In the genomic region with DNA sequence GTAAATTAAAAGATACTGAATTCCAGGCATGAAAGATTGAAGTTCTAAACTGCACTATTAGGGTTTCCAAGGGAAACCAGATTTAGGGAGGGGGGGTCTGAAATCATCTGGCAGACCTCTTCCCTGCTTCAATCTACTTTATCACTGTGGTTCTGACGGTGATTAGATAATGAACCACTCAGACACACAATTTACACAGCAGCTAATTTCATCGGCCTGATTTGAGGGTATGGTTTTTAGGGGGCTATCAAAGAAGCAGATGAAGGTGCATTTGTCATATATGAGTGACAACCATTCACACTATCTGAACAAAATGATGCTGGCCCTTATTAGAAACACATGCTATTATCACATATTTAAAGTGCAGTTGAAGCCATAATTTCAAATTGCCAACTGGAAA, we compare ENCODE assay signal across 21 cellular contexts.
DNase-seq lines count a peak whose midpoint lies in the region; ATAC-seq and TF ChIP-seq lines count a peak whose summit lies in the region.
"Had no signal": no experiment of that assay in that cellular context is flagged by ENCODE, and none has a peak within 500 bp of the region (broad histone marks: within the 10 kb centered on the region; RNA-seq: fewer than 3 reads in every experiment).

No MANE protein-coding gene starts in this region.

- no peak overlapping the region for H2BK15ac ChIP-seq in mesendoderm (replicated peaks; ENCODE audit: low read depth)

- no peak overlapping the region for H2BK120ac ChIP-seq in mesendoderm (ENCODE audit: low read depth, low read length)

- H3K4me3 ChIP-seq in mesendoderm (ENCODE audit: low read length) (no peak overlapping the region), gastroesophageal sphincter (no peak overlapping the region)
- H3K4me3 ChIP-seq: A549, GM23338 had no signal

- no peak overlapping the region for H3K27ac ChIP-seq in mesendoderm (ENCODE audit: low read depth, low read length)
- H3K27ac ChIP-seq in gastroesophageal sphincter, result no peak overlapping the region
- H3K27ac ChIP-seq: 22Rv1, A549, C4-2B had no signal

- TF ChIP-seq POLR2A in gastroesophageal sphincter (IDR thresholded peaks at IDR 0.05), result no peak

- no peak overlapping the region for H2BK5ac ChIP-seq in mesendoderm (ENCODE audit: low read length)

- no peaks in the 10 kb centered on the region for H3K27me3 ChIP-seq in mesendoderm (ENCODE audit: insufficient read depth, low read length, poor library complexity)
- no peaks in the 10 kb centered on the region for H3K27me3 ChIP-seq in gastroesophageal sphincter

- WGBS in mesendoderm (ENCODE audit: extremely low coverage, insufficient coverage, low lambda C conversion rate), result no CpG with 5 or more reads among the region's 2 CpGs
- 77 to 88% methylated on average over 2 of the region's 2 CpGs for WGBS in gastroesophageal sphincter (ENCODE audit: low coverage in 1 of 2), 2 donors

- H3K36me3 ChIP-seq in mesendoderm (ENCODE audit: control insufficient read depth, insufficient read depth, low read length) (no peaks in the 10 kb centered on the region), gastroesophageal sphincter (peaks cover 0 to 8% of the 10 kb centered on the region in 2 donors)

- H3K56ac ChIP-seq in mesendoderm (ENCODE audit: low read length), result no peak overlapping the region

- H3K4ac ChIP-seq in mesendoderm (ENCODE audit: low read depth, low read length), result no peak overlapping the region

- no peaks in the 10 kb centered on the region for H3K79me1 ChIP-seq in mesendoderm (ENCODE audit: low read length)

- no peak overlapping the region for H3K23ac ChIP-seq in mesendoderm (ENCODE audit: low read length)

- H2AK5ac ChIP-seq in mesendoderm (ENCODE audit: low read length), result no peak overlapping the region

- no peaks in the 10 kb centered on the region for H3K9me3 ChIP-seq in gastroesophageal sphincter
- H3K9me3 ChIP-seq: A549, Caco-2 had no signal

- DNase-seq in NCI-H1417 (lab: John Stamatoyannopoulos, UW), result peak in 2 of 3 experiments; percentile 0 to 59
- no peak for DNase-seq in NCI-H1417 treated with DMSO at 0.1 percent for 48 hours (lab: John Stamatoyannopoulos, UW)
- DNase-seq in SK-N-DZ (ENCODE audit: low spot score), result peak; percentile 79
- DNase-seq in mesendoderm, result peak; percentile 48
- DNase-seq: AML-193; Caco-2; CD4-positive, alpha-beta T cell; DMS153; DMS79; GDM1; H7; HFFc6 had no signal

- TF ChIP-seq EP300 in gastroesophageal sphincter (IDR thresholded peaks at IDR 0.05), result no peak

- H3K4me1 ChIP-seq in mesendoderm (ENCODE audit: control insufficient read depth, low read depth, low read length) (no peaks in the 10 kb centered on the region), gastroesophageal sphincter (peaks cover 0 to 6% (median 0%) of the 10 kb centered on the region in 3 donors)
- H3K4me1 ChIP-seq: A549, Caco-2 had no signal

- no peaks in the 10 kb centered on the region for H3K79me2 ChIP-seq in mesendoderm (ENCODE audit: control insufficient read depth, insufficient read depth, low read length)

- no peak overlapping the region for H3K9ac ChIP-seq in mesendoderm (ENCODE audit: low read length)

- ATAC-seq in GM19395 (IDR thresholded peaks at IDR 0.05; ENCODE audit: unreplicated experiment) (no peak), HG03175 (IDR thresholded peaks at IDR 0.05; ENCODE audit: unreplicated experiment) (no peak), gastroesophageal sphincter (no peak)
- ATAC-seq: A549, GM23338, HCT116, HepG2 had no signal

- no peak overlapping the region for H4K8ac ChIP-seq in mesendoderm (ENCODE audit: low read depth, low read length)

- TF ChIP-seq CTCF in gastroesophageal sphincter (IDR thresholded peaks at IDR 0.05), result no peak

- no peak overlapping the region for H4K5ac ChIP-seq in mesendoderm (ENCODE audit: low read length)

- H3K18ac ChIP-seq in mesendoderm (ENCODE audit: low read length), result no peak overlapping the region

- H3K4me2 ChIP-seq in mesendoderm (ENCODE audit: low read length), result no peak overlapping the region
- H3K4me2 ChIP-seq: A549, GM23338 had no signal
